8 cellular contexts compared by ENCODE assay signal in genomic region chr15:68389936-68390790, GRCh38. TPM values are rescaled to one million over a fixed set of nuclear protein-coding genes. Genes with fewer than 3 reads are reported as not detected.
DNase-seq lines count a peak whose midpoint lies in the region; ATAC-seq and TF ChIP-seq lines count a peak whose summit lies in the region.

No MANE protein-coding gene starts in this region.

- H3K4me1 ChIP-seq in BE2C (peaks cover 4% of the 10 kb centered on the region), SK-N-SH (ENCODE audit: control insufficient read depth in 1 of 2, insufficient read depth in 2 of 2, low read depth in 1 of 2, low read length in 1 of 2) (peaks cover 0 to 8% of the 10 kb centered on the region in 2 experiments; a peak in 2 of 4 replicates)

- CTCF ChIA-PET in SK-N-SH (lab: Yijun Ruan, JAX): interaction anchor here (1.6 kb wide), 1 partner anchor 13 kb away, joined by 4 read pairs; no protein-coding TSS in a partner anchor

- no peak overlapping the region for H3K4me2 ChIP-seq in SK-N-SH

- no peak for TF ChIP-seq CTCF in BE2C (IDR thresholded peaks at IDR 0.05; ENCODE audit: low read depth, low read length)
- TF ChIP-seq CTCF in SK-N-SH (IDR thresholded peaks at IDR 0.05): no peak

- no peak overlapping the region for H3K27ac ChIP-seq in SK-N-SH (ENCODE audit: low read depth in 2 of 2, low read length in 1 of 2)

- POLR2A ChIA-PET in SK-N-SH (lab: Yijun Ruan, JAX): no interaction called here

- no peak for TF ChIP-seq EP300 in SK-N-SH (IDR thresholded peaks at IDR 0.05; ENCODE audit: borderline replicate concordance in 1 of 2, low read depth in 1 of 2, low read length in 1 of 2)

- H2AFZ ChIP-seq in SK-N-SH (ENCODE audit: low read depth): no peak overlapping the region

- H3K36me3 ChIP-seq in BE2C: no peaks in the 10 kb centered on the region
- no peaks in the 10 kb centered on the region for H3K36me3 ChIP-seq in SK-N-SH (replicated peaks in 1 of 2; ENCODE audit: control insufficient read depth in 1 of 2, insufficient read depth in 2 of 2, low read length in 1 of 2)

- H3F3A ChIP-seq in SK-N-SH (replicated peaks; ENCODE audit: insufficient read depth): peaks cover under 1% of the 10 kb centered on the region

- ATAC-seq in GM21423 (IDR thresholded peaks at IDR 0.05; ENCODE audit: unreplicated experiment) (peak; percentile 88), GM18873 (IDR thresholded peaks at IDR 0.05; ENCODE audit: low FRiP score, unreplicated experiment) (no peak), esophagus mucosa (no peak), HG02885 (IDR thresholded peaks at IDR 0.05; ENCODE audit: poor library complexity, unreplicated experiment) (no peak)

- H3K9me3 ChIP-seq in BE2C (no peaks in the 10 kb centered on the region), SK-N-SH (no peaks in the 10 kb centered on the region)

- H3K9me2 ChIP-seq in SK-N-SH: no peaks in the 10 kb centered on the region

- H3K27me3 ChIP-seq in BE2C (no peaks in the 10 kb centered on the region), SK-N-SH (ENCODE audit: insufficient read depth) (no peaks in the 10 kb centered on the region)

- H3K4me3 ChIP-seq in BE2C (ENCODE audit: low read depth, low read length) (no peak overlapping the region), SK-N-SH (ENCODE audit: low read depth in 2 of 2, low read length in 1 of 2) (no peak overlapping the region)

- H3K79me2 ChIP-seq in SK-N-SH (ENCODE audit: insufficient read depth): no peaks in the 10 kb centered on the region

- WGBS in SK-N-SH (ENCODE audit: low lambda C conversion rate): 72% methylated on average over 13 of the region's 15 CpGs

- no peak overlapping the region for H3K9ac ChIP-seq in SK-N-SH

- TF ChIP-seq RAD21 in SK-N-SH (IDR thresholded peaks at IDR 0.05; ENCODE audit: low read length): no peak

- DNase-seq in BE2C (peak; percentile 20), SK-N-SH (no peak), glomerular visceral epithelial cell (ENCODE audit: extremely low spot score) (peak; percentile 61)
- no peak for DNase-seq in effector CD8-positive, alpha-beta T cell (lab: John Stamatoyannopoulos, UW)

- no peaks in the 10 kb centered on the region for H4K20me1 ChIP-seq in SK-N-SH (ENCODE audit: insufficient read depth)

TF ChIP-seq in SK-N-SH, 30 proteins besides CTCF, POLR2A, EP300 and RAD21:
- TF ChIP-seq MAX (IDR thresholded peaks at IDR 0.05; ENCODE audit: low read depth) (no peak), PBX3 (IDR thresholded peaks at IDR 0.05) (0 out of 2 replicates have a peak, but pooled peaks have one; percentile 17)

RNA-seq across cellular contexts. Expression of gene ITGA11, which starts 41.8 kb away (rescaled TPM):
- 3.9 TPM for polyA plus RNA-seq in BE2C (2012; ENCODE audit: insufficient read depth, insufficient read length, low read depth)
- polyA plus RNA-seq in SK-N-SH (2012; rRNA removed): 0.49 and 0.52 TPM in 2 replicates
- polyA plus RNA-seq in SK-N-SH (2012; cell fraction: cytosol; rRNA removed): 0.29 and 0.53 TPM in 2 replicates
- 1.0 and 1.1 TPM in 2 replicates for polyA plus RNA-seq in SK-N-SH (2012; cell fraction: nucleus; rRNA removed)
- 0.48 TPM for total RNA-seq in esophagus mucosa

Comparison
In these comparisons a context has a peak if more than half of its experiments do, and no peak if none do; other contexts are left out.
1. DNase-seq: peak in BE2C (single experiment) and glomerular visceral epithelial cell (single experiment); none in SK-N-SH (single experiment) and effector CD8-positive, alpha-beta T cell (single experiment).